In the genomic region with DNA sequence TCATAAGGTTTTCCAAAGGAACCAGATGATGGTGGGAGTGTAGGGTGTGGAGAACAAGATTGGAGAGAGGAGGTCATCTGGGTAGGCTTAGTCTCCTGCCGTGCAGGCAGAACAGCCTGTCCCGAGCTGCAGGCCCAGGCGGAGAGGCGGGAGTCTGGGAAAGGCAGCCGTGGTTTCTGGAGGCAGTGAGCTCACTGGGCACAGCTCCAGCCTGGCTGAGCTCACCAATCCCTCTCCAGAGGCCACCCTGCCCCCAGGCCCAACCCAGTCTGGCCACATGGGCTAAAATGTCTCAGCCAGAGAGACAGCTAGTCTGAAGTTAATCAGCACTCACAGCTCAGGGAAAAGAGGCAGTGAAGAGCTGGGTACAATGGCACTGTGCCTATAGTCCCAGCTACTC, we compare ENCODE assay signal across 9 cellular contexts. TPM values are rescaled to one million over a fixed set of nuclear protein-coding genes. Genes with fewer than 3 reads are reported as not detected.
DNase-seq lines count a peak whose midpoint lies in the region; ATAC-seq, FAIRE-seq and TF ChIP-seq lines count a peak whose summit lies in the region.
"Had no signal": no experiment of that assay in that cellular context is flagged by ENCODE, and none has a peak within 500 bp of the region (broad histone marks: within the 10 kb centered on the region; RNA-seq: fewer than 3 reads in every experiment).

No MANE protein-coding gene starts in this region.

- H3K27ac Mint-ChIP-seq in astrocyte (ENCODE audit: unreplicated experiment) = peak overlapping the region; percentile 80
- H3K27ac Mint-ChIP-seq: activated B cell treated with CpG ODN at 0.5 μM for 24 hours had no signal

- H3K9me3 Mint-ChIP-seq in astrocyte (ENCODE audit: unreplicated experiment) = no peaks in the 10 kb centered on the region
- H3K9me3 Mint-ChIP-seq: activated B cell treated with CpG ODN at 0.5 μM for 24 hours had no signal

- peak; percentile 95 for DNase-seq in H54 (ENCODE audit: insufficient read length, low spot score)
- peak; percentile 96 for DNase-seq in astrocyte (ENCODE audit: low read depth)
- DNase-seq in hepatocyte (ENCODE audit: low spot score) = peak; percentile 85
- DNase-seq in NCI-H774 (lab: John Stamatoyannopoulos, UW) = no peak
- DNase-seq in DMS79 (lab: John Stamatoyannopoulos, UW) = no peak
- DNase-seq: activated B cell treated with CpG ODN at 0.5 μM for 24 hours had no signal

- no peaks in the 10 kb centered on the region for H3K27me3 ChIP-seq in astrocyte (ENCODE audit: insufficient read depth, low read length)
- no peaks in the 10 kb centered on the region for H3K27me3 ChIP-seq in hepatocyte
- no peaks in the 10 kb centered on the region for H3K27me3 ChIP-seq in skeletal muscle satellite cell (ENCODE audit: control insufficient read depth, insufficient read depth, low read length)

- H3K9me3 ChIP-seq in astrocyte (ENCODE audit: insufficient read depth, low read depth, low read length) (no peaks in the 10 kb centered on the region), hepatocyte (ENCODE audit: low read depth) (no peaks in the 10 kb centered on the region), skeletal muscle satellite cell (replicated peaks; ENCODE audit: low read length) (no peaks in the 10 kb centered on the region)

- FAIRE-seq in H54 (lab: Jason Lieb, UNC) = peak; percentile 83
- peak; percentile 90 for FAIRE-seq in astrocyte (lab: Jason Lieb, UNC)

- H3K36me3 Mint-ChIP-seq in astrocyte (ENCODE audit: low read depth, unreplicated experiment) = peaks cover 44% of the 10 kb centered on the region

- H2AFZ ChIP-seq in astrocyte (ENCODE audit: low read depth, low read length) (peak overlapping the region; percentile 46), hepatocyte (no peak overlapping the region)

- peaks cover 11% of the 10 kb centered on the region for H3K4me1 Mint-ChIP-seq in astrocyte (ENCODE audit: low read depth, unreplicated experiment)
- H3K4me1 Mint-ChIP-seq: activated B cell treated with CpG ODN at 0.5 μM for 24 hours had no signal

- H3K79me2 ChIP-seq in astrocyte (ENCODE audit: insufficient read depth, low read length) (peaks cover 26% of the 10 kb centered on the region), hepatocyte (peaks cover 14% of the 10 kb centered on the region)

- peaks cover 25% of the 10 kb centered on the region for H3K36me3 ChIP-seq in astrocyte (ENCODE audit: insufficient read depth, low read length)
- no peaks in the 10 kb centered on the region for H3K36me3 ChIP-seq in hepatocyte (replicated peaks; ENCODE audit: insufficient read depth, low read depth)
- peaks cover 78% of the 10 kb centered on the region for H3K36me3 ChIP-seq in skeletal muscle satellite cell (ENCODE audit: insufficient read depth, low read length)

- no peak for ATAC-seq in HG03139 (IDR thresholded peaks at IDR 0.05; ENCODE audit: unreplicated experiment)
- ATAC-seq in GM21619 (IDR thresholded peaks at IDR 0.05; ENCODE audit: unreplicated experiment) = no peak

- TF ChIP-seq POLR2A in H54 (IDR thresholded peaks at IDR 0.05; ENCODE audit: low read depth, low read length) = peak; percentile 38; the same call in 1 of the 2 replicates

- 57% methylated on average over 5 of the region's 5 CpGs for WGBS in hepatocyte (ENCODE audit: low lambda C conversion rate, missing lambda C conversion rate)

- peaks cover 11% of the 10 kb centered on the region for H3K4me1 ChIP-seq in astrocyte (ENCODE audit: insufficient read depth, low read length)
- H3K4me1 ChIP-seq in hepatocyte (ENCODE audit: insufficient read depth) = no peaks in the 10 kb centered on the region
- H3K4me1 ChIP-seq in skeletal muscle satellite cell (ENCODE audit: control insufficient read depth, insufficient read depth, low read length) = peaks cover 16% of the 10 kb centered on the region

- H3K4me3 Mint-ChIP-seq in astrocyte (ENCODE audit: unreplicated experiment) = peak overlapping the region; percentile 42
- H3K4me3 Mint-ChIP-seq: activated B cell treated with CpG ODN at 0.5 μM for 24 hours had no signal

- no peaks in the 10 kb centered on the region for H3K9me2 ChIP-seq in hepatocyte (replicated peaks; ENCODE audit: insufficient read depth)

- H3K4me3 ChIP-seq in astrocyte (ENCODE audit: insufficient read depth, low read depth, low read length) = no peak overlapping the region
- H3K4me3 ChIP-seq in hepatocyte = no peak overlapping the region
- H3K4me3 ChIP-seq in skeletal muscle satellite cell (ENCODE audit: low read length) = no peak overlapping the region

- TF ChIP-seq CTCF in astrocyte (IDR thresholded peaks at IDR 0.05; ENCODE audit: insufficient read depth, low read depth, low read length) (no peak), hepatocyte (IDR thresholded peaks at IDR 0.05; ENCODE audit: poor library complexity) (no peak)

- H3K9ac ChIP-seq in astrocyte (ENCODE audit: low read length) = peak overlapping the region; percentile 69
- peak overlapping the region; percentile 44 for H3K9ac ChIP-seq in skeletal muscle satellite cell (ENCODE audit: low read depth, low read length)

- no peaks in the 10 kb centered on the region for H3K27me3 Mint-ChIP-seq in astrocyte (ENCODE audit: low read depth, unreplicated experiment)
- H3K27me3 Mint-ChIP-seq: activated B cell treated with CpG ODN at 0.5 μM for 24 hours had no signal

- peak overlapping the region; percentile 60 for H3K4me2 ChIP-seq in astrocyte (ENCODE audit: low read length)
- H3K4me2 ChIP-seq in hepatocyte = no peak overlapping the region
- peak overlapping the region; percentile 57 for H3K4me2 ChIP-seq in skeletal muscle satellite cell (ENCODE audit: low read length)

- H4K20me1 ChIP-seq in astrocyte (ENCODE audit: insufficient read depth, low read length) (peaks cover 20% of the 10 kb centered on the region), hepatocyte (ENCODE audit: insufficient read depth, poor library complexity, severe bottlenecking) (no peaks in the 10 kb centered on the region)

- H3K27ac ChIP-seq in astrocyte (ENCODE audit: low read depth, low read length) = peak overlapping the region; percentile 79
- H3K27ac ChIP-seq in hepatocyte = peak overlapping the region; percentile 90

RNA-seq across cellular contexts. Expression of gene P4HA2, which starts 12.3 kb away (rescaled TPM):
- total RNA-seq in astrocyte = 214 and 302 TPM in 2 replicates
- 139 and 140 TPM in 2 replicates for total RNA-seq in hepatocyte
- 217 and 246 TPM in 2 replicates for polyA plus RNA-seq in hepatocyte
- total RNA-seq in skeletal muscle satellite cell (2012; rRNA removed) = 149 and 191 TPM in 2 replicates

RNA-seq across cellular contexts. Expression of gene PDLIM4, which starts 42.2 kb away (rescaled TPM):
- total RNA-seq in astrocyte (56.6 and 72.4 TPM in 2 replicates), hepatocyte (7.3 and 16.4 TPM in 2 replicates)
- polyA plus RNA-seq in hepatocyte = 102 and 125 TPM in 2 replicates
- total RNA-seq in skeletal muscle satellite cell (2012; rRNA removed) = 90.4 and 97.1 TPM in 2 replicates
- total RNA-seq: activated B cell treated with CpG ODN at 0.5 μM for 24 hours had no signal

Comparison
In these comparisons a context has a peak if more than half of its experiments do, and no peak if none do; other contexts are left out.
1. DNase-seq: peak in H54 (single experiment), astrocyte (single experiment) and hepatocyte (single experiment); none in NCI-H774 (single experiment) and DMS79 (single experiment).